In genomic region chr13:27293051-27293691, GRCh38 we compare ENCODE assay signal across 18 cellular contexts. TPM values are rescaled to one million over a fixed set of nuclear protein-coding genes. Genes with fewer than 3 reads are reported as not detected.
A peak's percentile ranks its signal among the peaks of the same experiment; 100 is the strongest.
DNase-seq lines count a peak whose midpoint lies in the region; ATAC-seq and TF ChIP-seq lines count a peak whose summit lies in the region.
"Had no signal": no experiment of that assay in that cellular context is flagged by ENCODE, and none has a peak within 500 bp of the region (broad histone marks: within the 10 kb centered on the region; RNA-seq: fewer than 3 reads in every experiment).

No MANE protein-coding gene starts in this region.

- peak overlapping the region; percentile 85 for H3K4me2 ChIP-seq in OCI-LY7 (ENCODE audit: low read length)

- H3K9me3 Mint-ChIP-seq in activated naive CD4-positive, alpha-beta T cell treated with anti-CD3 and anti-CD28 coated beads, Interleukin-2, amount 50 U/mL, for 24 hours = no peaks in the 10 kb centered on the region
- H3K9me3 Mint-ChIP-seq in activated naive CD8-positive, alpha-beta T cell treated with anti-CD3 and anti-CD28 coated beads, Interleukin-2, amount 50 U/mL, for 24 hours = no peaks in the 10 kb centered on the region
- no peaks in the 10 kb centered on the region for H3K9me3 Mint-ChIP-seq in stimulated activated memory B cell treated with anti-CD40 and anti-IgM and Interleukin-4, amounts not matched to agents 10 μg/mL and 1 μg/mL and 100 μg/mL, for 72 hours
- no peaks in the 10 kb centered on the region for H3K9me3 Mint-ChIP-seq in natural killer cell
- H3K9me3 Mint-ChIP-seq: activated T-helper 2 cell treated with anti-CD3 and anti-CD28 coated beads, Interferon-gamma antibody, Interleukin-2, Interleukin-4, amounts not matched to agents 10 μg/mL and 5 μg/mL and 100 μg/mL, durations not matched to agents 14 hours and 24 hours and 36 hours; effector memory CD8-positive, alpha-beta T cell had no signal

- no peaks in the 10 kb centered on the region for H3K9me3 ChIP-seq in OCI-LY7 (ENCODE audit: low read length)
- H3K9me3 ChIP-seq: tibial nerve had no signal

- H3K4me3 Mint-ChIP-seq in activated naive CD4-positive, alpha-beta T cell treated with anti-CD3 and anti-CD28 coated beads, Interleukin-2, amount 50 U/mL, for 24 hours = peak overlapping the region; percentile 8
- H3K4me3 Mint-ChIP-seq in activated naive CD8-positive, alpha-beta T cell treated with anti-CD3 and anti-CD28 coated beads, Interleukin-2, amount 50 U/mL, for 24 hours = no peak overlapping the region
- H3K4me3 Mint-ChIP-seq in stimulated activated memory B cell treated with anti-CD40 and anti-IgM and Interleukin-4, amounts not matched to agents 10 μg/mL and 1 μg/mL and 100 μg/mL, for 72 hours = peak overlapping the region; percentile 22
- H3K4me3 Mint-ChIP-seq in natural killer cell = no peak overlapping the region
- H3K4me3 Mint-ChIP-seq: effector memory CD8-positive, alpha-beta T cell had no signal

- peak overlapping the region; percentile 91 for H3K27ac ChIP-seq in OCI-LY7 (ENCODE audit: low read depth, low read length, poor library complexity, severe bottlenecking)
- H3K27ac ChIP-seq: tibial nerve had no signal

- no peaks in the 10 kb centered on the region for H3K36me3 Mint-ChIP-seq in activated naive CD4-positive, alpha-beta T cell treated with anti-CD3 and anti-CD28 coated beads, Interleukin-2, amount 50 U/mL, for 24 hours
- H3K36me3 Mint-ChIP-seq in activated naive CD8-positive, alpha-beta T cell treated with anti-CD3 and anti-CD28 coated beads, Interleukin-2, amount 50 U/mL, for 24 hours (ENCODE audit: low read depth) = no peaks in the 10 kb centered on the region
- no peaks in the 10 kb centered on the region for H3K36me3 Mint-ChIP-seq in stimulated activated memory B cell treated with anti-CD40 and anti-IgM and Interleukin-4, amounts not matched to agents 10 μg/mL and 1 μg/mL and 100 μg/mL, for 72 hours
- no peaks in the 10 kb centered on the region for H3K36me3 Mint-ChIP-seq in natural killer cell

- no peaks in the 10 kb centered on the region for H3K27me3 Mint-ChIP-seq in activated naive CD4-positive, alpha-beta T cell treated with anti-CD3 and anti-CD28 coated beads, Interleukin-2, amount 50 U/mL, for 24 hours
- H3K27me3 Mint-ChIP-seq in activated naive CD8-positive, alpha-beta T cell treated with anti-CD3 and anti-CD28 coated beads, Interleukin-2, amount 50 U/mL, for 24 hours = no peaks in the 10 kb centered on the region
- H3K27me3 Mint-ChIP-seq in stimulated activated memory B cell treated with anti-CD40 and anti-IgM and Interleukin-4, amounts not matched to agents 10 μg/mL and 1 μg/mL and 100 μg/mL, for 72 hours = no peaks in the 10 kb centered on the region
- H3K27me3 Mint-ChIP-seq in natural killer cell (ENCODE audit: low read depth in 2 of 2) = peaks cover 8 to 31% of the 10 kb centered on the region in 2 donors

- POLR2A ChIA-PET in OCI-LY7 (lab: Charles Lee) = interaction anchor here (0.6 to 3.8 kb wide), 9 partner anchors 9 to 119 kb away, joined by 3 to 46 read pairs (median 9); no protein-coding TSS in a partner anchor

- no peak for TF ChIP-seq CTCF in OCI-LY7 (conservative IDR thresholded peaks at IDR 0.05; ENCODE audit: low read length)
- TF ChIP-seq CTCF in natural killer cell (IDR thresholded peaks at IDR 0.05) = no peak

- no peak for DNase-seq in activated naive CD4-positive, alpha-beta T cell treated with anti-CD3 and anti-CD28 coated beads, Interleukin-2, amount 50 U/mL, for 16 hours
- DNase-seq in OCI-LY7 (ENCODE audit: low spot score) (peak; percentile 61), natural killer cell (no peak)
- DNase-seq in activated naive CD8-positive, alpha-beta T cell treated with anti-CD3 and anti-CD28 coated beads, Interleukin-2, amount 50 U/mL, for 24 hours = no peak
- DNase-seq: activated CD4-positive, alpha-beta T cell treated with anti-CD3 and anti-CD28 coated beads, Interleukin-2, amount 50 U/mL, for 4 hours; aorta; DMS79 treated with DMSO at 0.1 percent for 48 hours; effector memory CD8-positive, alpha-beta T cell; left ventricle myocardium superior; NCI-H1105 treated with DMSO at 0.1 percent for 48 hours; NCI-H524 treated with DMSO at 0.1 percent for 48 hours; stimulated activated CD4-positive, alpha-beta T cell treated with anti-CD3 and anti-CD28 coated beads, Interleukin-12 subunit alpha, Interleukin-12 subunit beta, amount 100 ng/mL, for 4 hours had no signal

- H3K4me1 ChIP-seq in OCI-LY7 (ENCODE audit: insufficient read depth, low read length, poor library complexity, severe bottlenecking) = peaks cover 58% of the 10 kb centered on the region

- no peaks in the 10 kb centered on the region for H4K20me1 ChIP-seq in OCI-LY7 (ENCODE audit: insufficient read depth, low read length)

- H3K4me1 Mint-ChIP-seq in activated naive CD4-positive, alpha-beta T cell treated with anti-CD3 and anti-CD28 coated beads, Interleukin-2, amount 50 U/mL, for 24 hours = peaks cover 35% of the 10 kb centered on the region
- H3K4me1 Mint-ChIP-seq in activated naive CD8-positive, alpha-beta T cell treated with anti-CD3 and anti-CD28 coated beads, Interleukin-2, amount 50 U/mL, for 24 hours = peaks cover 31% of the 10 kb centered on the region
- peaks cover 22% of the 10 kb centered on the region for H3K4me1 Mint-ChIP-seq in stimulated activated memory B cell treated with anti-CD40 and anti-IgM and Interleukin-4, amounts not matched to agents 10 μg/mL and 1 μg/mL and 100 μg/mL, for 72 hours
- H3K4me1 Mint-ChIP-seq in natural killer cell = no peaks in the 10 kb centered on the region

- peak overlapping the region; percentile 54 for H3K4me3 ChIP-seq in OCI-LY7 (ENCODE audit: low read depth, low read length, poor library complexity, severe bottlenecking)
- H3K4me3 ChIP-seq: tibial nerve had no signal

- intact Hi-C loops in OCI-LY7 (cut with micrococcal nuclease; ENCODE audit: unreplicated experiment) = no loop called here
- intact Hi-C loops in natural killer cell (cut with micrococcal nuclease) = no loop called here

- H3K27ac Mint-ChIP-seq in activated naive CD4-positive, alpha-beta T cell treated with anti-CD3 and anti-CD28 coated beads, Interleukin-2, amount 50 U/mL, for 24 hours = peak overlapping the region; percentile 81
- peak overlapping the region; percentile 2 for H3K27ac Mint-ChIP-seq in activated naive CD8-positive, alpha-beta T cell treated with anti-CD3 and anti-CD28 coated beads, Interleukin-2, amount 50 U/mL, for 24 hours
- peak overlapping the region; percentile 62 for H3K27ac Mint-ChIP-seq in stimulated activated memory B cell treated with anti-CD40 and anti-IgM and Interleukin-4, amounts not matched to agents 10 μg/mL and 1 μg/mL and 100 μg/mL, for 72 hours
- no peak overlapping the region for H3K27ac Mint-ChIP-seq in natural killer cell
- H3K27ac Mint-ChIP-seq: activated T-helper 2 cell treated with anti-CD3 and anti-CD28 coated beads, Interferon-gamma antibody, Interleukin-2, Interleukin-4, amounts not matched to agents 10 μg/mL and 5 μg/mL and 100 μg/mL, durations not matched to agents 14 hours and 24 hours and 36 hours had no signal

- H3K79me2 ChIP-seq in OCI-LY7 (ENCODE audit: insufficient read depth, low read depth, low read length) = no peaks in the 10 kb centered on the region

- peak; percentile 21 for ATAC-seq in activated naive CD8-positive, alpha-beta T cell treated with anti-CD3 and anti-CD28 coated beads, Interleukin-2, amount 50 U/mL, for 24 hours
- ATAC-seq in stimulated activated memory B cell treated with anti-CD40 and anti-IgM and Interleukin-4, amounts not matched to agents 10 μg/mL and 1 μg/mL and 100 μg/mL, for 72 hours = peak; percentile 40
- no peak for ATAC-seq in GM19023 (IDR thresholded peaks at IDR 0.05; ENCODE audit: unreplicated experiment)
- no peak for ATAC-seq in natural killer cell
- ATAC-seq in HG03135 (IDR thresholded peaks at IDR 0.05; ENCODE audit: unreplicated experiment) = no peak
- ATAC-seq: left ventricle myocardium superior had no signal

- H2AFZ ChIP-seq in OCI-LY7 (ENCODE audit: low read length) = peak overlapping the region; percentile 81; the same call in 1 of the 2 replicates

- H3K9me2 ChIP-seq in OCI-LY7 (ENCODE audit: insufficient read depth, low read length) = no peaks in the 10 kb centered on the region

- no peaks in the 10 kb centered on the region for H3K36me3 ChIP-seq in OCI-LY7 (ENCODE audit: insufficient read depth, low read length)
- H3K36me3 ChIP-seq: tibial nerve had no signal

- BruUV-seq in OCI-LY7 (replicated peaks; lab: Mats Ljungman, UMichigan) = TSS peak; percentile 78

- CTCF ChIA-PET in OCI-LY7 (lab: Charles Lee; ENCODE audit: unreplicated experiment) = interaction anchor here (0.6 kb wide), 2 partner anchors 12 to 54 kb away, joined by 3 to 4 read pairs; no protein-coding TSS in a partner anchor

RNA-seq across cellular contexts. Expression of gene RASL11A, which starts 22.5 kb away (rescaled TPM):
- total RNA-seq in OCI-LY7 (2014; rRNA removed; shearing (Covaris generic)) = 1.3 and 5.1 TPM in 2 replicates
- 1.4 and 2.4 TPM in 2 replicates for total RNA-seq in OCI-LY7 (2022)
- total RNA-seq in natural killer cell = 1 to 10 TPM in 2 of 3 donors, under 1 TPM in 1; 0.70 to 2.0 (median 1.4) TPM

RNA-seq across cellular contexts. Expression of gene RPL21, which starts 41.8 kb away (rescaled TPM):
- total RNA-seq in OCI-LY7 (2014; rRNA removed; shearing (Covaris generic)) = 1,266 and 1,706 TPM in 2 replicates
- total RNA-seq in OCI-LY7 (2022) = 1,530 and 1,738 TPM in 2 replicates
- 1,000 to 10,000 TPM in 2 of 3 donors, 100 to 1,000 TPM in 1; 969 to 1,229 (median 1,130) TPM for total RNA-seq in natural killer cell

Comparison
In these comparisons a context has a peak if more than half of its experiments do, and no peak if none do; other contexts are left out.
1. H3K27ac Mint-ChIP-seq: peak in activated naive CD4-positive, alpha-beta T cell treated with anti-CD3 and anti-CD28 coated beads, Interleukin-2, amount 50 U/mL, for 24 hours (single experiment), activated naive CD8-positive, alpha-beta T cell treated with anti-CD3 and anti-CD28 coated beads, Interleukin-2, amount 50 U/mL, for 24 hours (single experiment) and stimulated activated memory B cell treated with anti-CD40 and anti-IgM and Interleukin-4, amounts not matched to agents 10 μg/mL and 1 μg/mL and 100 μg/mL, for 72 hours (single experiment); none in natural killer cell (0 of 2).
2. H3K4me3 Mint-ChIP-seq: peak in activated naive CD4-positive, alpha-beta T cell treated with anti-CD3 and anti-CD28 coated beads, Interleukin-2, amount 50 U/mL, for 24 hours (single experiment) and stimulated activated memory B cell treated with anti-CD40 and anti-IgM and Interleukin-4, amounts not matched to agents 10 μg/mL and 1 μg/mL and 100 μg/mL, for 72 hours (single experiment); none in activated naive CD8-positive, alpha-beta T cell treated with anti-CD3 and anti-CD28 coated beads, Interleukin-2, amount 50 U/mL, for 24 hours (single experiment) and natural killer cell (single experiment).
3. ATAC-seq: peak in activated naive CD8-positive, alpha-beta T cell treated with anti-CD3 and anti-CD28 coated beads, Interleukin-2, amount 50 U/mL, for 24 hours (single experiment) and stimulated activated memory B cell treated with anti-CD40 and anti-IgM and Interleukin-4, amounts not matched to agents 10 μg/mL and 1 μg/mL and 100 μg/mL, for 72 hours (single experiment); none in GM19023 (single experiment), natural killer cell (0 of 3) and HG03135 (single experiment).